Comparison of ENCODE assay signal across 12 cellular contexts in genomic region chr7:102140952-102141370, GRCh38.
DNase-seq lines count a peak whose midpoint lies in the region; ATAC-seq lines count a peak whose summit lies in the region.
"Had no signal": no experiment of that assay in that cellular context is flagged by ENCODE, and none has a peak within 500 bp of the region (broad histone marks: within the 10 kb centered on the region; RNA-seq: fewer than 3 reads in every experiment).

No MANE protein-coding gene starts in this region.

- no CpG with 5 or more reads among the region's 14 CpGs for WGBS in mesendoderm (ENCODE audit: extremely low coverage, insufficient coverage, low lambda C conversion rate)

- DNase-seq in NCI-H146 (lab: John Stamatoyannopoulos, UW) (peak; percentile 41), NCI-H146 treated with DMSO at 0.1 percent for 48 hours (lab: John Stamatoyannopoulos, UW; ENCODE audit: unreplicated experiment) (no peak), KBM-7 (peak; percentile 70), T-helper 17 cell (no peak), mesendoderm (no peak), NCI-H2081 (lab: John Stamatoyannopoulos, UW) (no peak)
- peak in 4 of 9 donors; percentile 2 to 16 (median 7) for DNase-seq in naive thymus-derived CD4-positive, alpha-beta T cell
- DNase-seq in stimulated activated CD4-positive, alpha-beta T cell treated with anti-CD3 and anti-CD28 coated beads, Interleukin-4, amount 100 ng/mL, for 24 hours = no peak
- DNase-seq: cortex of kidney, heart right ventricle, NCI-H1105 had no signal

- H3K79me2 ChIP-seq in mesendoderm (ENCODE audit: control insufficient read depth, insufficient read depth, low read length) = no peaks in the 10 kb centered on the region

- H2BK120ac ChIP-seq in mesendoderm (ENCODE audit: low read depth, low read length) = no peak overlapping the region

- H3K27ac ChIP-seq in naive thymus-derived CD4-positive, alpha-beta T cell (ENCODE audit: low read depth, low read length) = peak overlapping the region; percentile 45
- H3K27ac ChIP-seq in mesendoderm (ENCODE audit: low read depth, low read length) = no peak overlapping the region
- H3K27ac ChIP-seq: 22Rv1 had no signal

- H3K9me3 Mint-ChIP-seq in naive thymus-derived CD4-positive, alpha-beta T cell = no peaks in the 10 kb centered on the region

- no peaks in the 10 kb centered on the region for H3K27me3 Mint-ChIP-seq in T-helper 17 cell
- H3K27me3 Mint-ChIP-seq in naive thymus-derived CD4-positive, alpha-beta T cell = no peaks in the 10 kb centered on the region

- no peak overlapping the region for H3K4ac ChIP-seq in mesendoderm (ENCODE audit: low read depth, low read length)

- no peak overlapping the region for H2BK5ac ChIP-seq in mesendoderm (ENCODE audit: low read length)

- H3K9ac ChIP-seq in mesendoderm (ENCODE audit: low read length) = no peak overlapping the region

- H3K4me3 ChIP-seq in naive thymus-derived CD4-positive, alpha-beta T cell (ENCODE audit: low read length) = peak overlapping the region; percentile 1
- no peak overlapping the region for H3K4me3 ChIP-seq in mesendoderm (ENCODE audit: low read length)
- H3K4me3 ChIP-seq: heart right ventricle had no signal

- H3K27ac Mint-ChIP-seq in T-helper 17 cell = no peak overlapping the region
- peak overlapping the region; percentile 21 to 84 (median 73) for H3K27ac Mint-ChIP-seq in naive thymus-derived CD4-positive, alpha-beta T cell

- in situ Hi-C loops in KBM-7 (cut with MboI; ENCODE audit: low pct_unique_long_range_greater_than_20kb, low sequenced_read_pairs) = no loop called here

- H3K79me1 ChIP-seq in mesendoderm (ENCODE audit: low read length) = no peaks in the 10 kb centered on the region

- peak overlapping the region; percentile 75 for H3K4me3 Mint-ChIP-seq in T-helper 17 cell
- H3K4me3 Mint-ChIP-seq in naive thymus-derived CD4-positive, alpha-beta T cell = peak overlapping the region; percentile 44 to 78 (median 67)

- no peak overlapping the region for H3K18ac ChIP-seq in mesendoderm (ENCODE audit: low read length)

- CTCF ChIA-PET in naive thymus-derived CD4-positive, alpha-beta T cell (lab: Charles Lee) = no interaction called here

- peaks cover 4% of the 10 kb centered on the region for H3K36me3 Mint-ChIP-seq in T-helper 17 cell (ENCODE audit: low read depth)
- H3K36me3 Mint-ChIP-seq in naive thymus-derived CD4-positive, alpha-beta T cell = peaks cover 0 to 27% (median 12%) of the 10 kb centered on the region in 5 donors

- H3K56ac ChIP-seq in mesendoderm (ENCODE audit: low read length) = no peak overlapping the region

- no peaks in the 10 kb centered on the region for H3K27me3 ChIP-seq in naive thymus-derived CD4-positive, alpha-beta T cell (ENCODE audit: control insufficient read depth in 2 of 2, insufficient read depth in 2 of 2, low read length in 2 of 2)
- H3K27me3 ChIP-seq in mesendoderm (ENCODE audit: insufficient read depth, low read length, poor library complexity) = no peaks in the 10 kb centered on the region
- H3K27me3 ChIP-seq: heart right ventricle had no signal

- H3K9me3 ChIP-seq in T-helper 17 cell (ENCODE audit: control insufficient read depth, low read length, poor library complexity, severe bottlenecking) = no peaks in the 10 kb centered on the region
- H3K9me3 ChIP-seq in naive thymus-derived CD4-positive, alpha-beta T cell (ENCODE audit: control insufficient read depth in 2 of 3, low read length in 3 of 3) = no peaks in the 10 kb centered on the region
- H3K9me3 ChIP-seq: heart right ventricle had no signal

- H2BK15ac ChIP-seq in mesendoderm (replicated peaks; ENCODE audit: low read depth) = no peak overlapping the region

- H3K4me1 Mint-ChIP-seq in T-helper 17 cell = peaks cover 8% of the 10 kb centered on the region
- peaks cover 8 to 20% (median 15%) of the 10 kb centered on the region in 7 donors for H3K4me1 Mint-ChIP-seq in naive thymus-derived CD4-positive, alpha-beta T cell

- ATAC-seq in T-helper 17 cell = peak; percentile 30
- peak; percentile 80 for ATAC-seq in naive thymus-derived CD4-positive, alpha-beta T cell

- H3K23ac ChIP-seq in mesendoderm (ENCODE audit: low read length) = no peak overlapping the region

- POLR2A ChIA-PET in naive thymus-derived CD4-positive, alpha-beta T cell (lab: Charles Lee) = no interaction called here

- H4K5ac ChIP-seq in mesendoderm (ENCODE audit: low read length) = no peak overlapping the region

- H2AK5ac ChIP-seq in mesendoderm (ENCODE audit: low read length) = no peak overlapping the region

- H4K8ac ChIP-seq in mesendoderm (ENCODE audit: low read depth, low read length) = no peak overlapping the region

- no peak overlapping the region for H3K4me2 ChIP-seq in mesendoderm (ENCODE audit: low read length)

- H3K36me3 ChIP-seq in naive thymus-derived CD4-positive, alpha-beta T cell (ENCODE audit: control insufficient read depth in 2 of 3, insufficient read depth in 3 of 3, low read length in 3 of 3) = no peaks in the 10 kb centered on the region
- no peaks in the 10 kb centered on the region for H3K36me3 ChIP-seq in mesendoderm (ENCODE audit: control insufficient read depth, insufficient read depth, low read length)

- no peaks in the 10 kb centered on the region for H3K4me1 ChIP-seq in naive thymus-derived CD4-positive, alpha-beta T cell (ENCODE audit: control insufficient read depth in 2 of 2, insufficient read depth in 2 of 2, low read length in 2 of 2)
- no peaks in the 10 kb centered on the region for H3K4me1 ChIP-seq in mesendoderm (ENCODE audit: control insufficient read depth, low read depth, low read length)

- intact Hi-C loops in naive thymus-derived CD4-positive, alpha-beta T cell (cut with micrococcal nuclease) = no loop called here

Comparison
In these comparisons a context has a peak if more than half of its experiments do, and no peak if none do; other contexts are left out.
1. DNase-seq: peak in NCI-H146 (single experiment) and KBM-7 (single experiment); none in NCI-H146 treated with DMSO at 0.1 percent for 48 hours (single experiment), T-helper 17 cell (0 of 3), mesendoderm (single experiment), NCI-H2081 (0 of 2) and stimulated activated CD4-positive, alpha-beta T cell treated with anti-CD3 and anti-CD28 coated beads, Interleukin-4, amount 100 ng/mL, for 24 hours (single experiment).